Comparison of ENCODE assay signal across 9 cellular contexts in genomic region chr6:107214655-107215054, GRCh38.
"Had no signal": no experiment of that assay in that cellular context is flagged by ENCODE, and none has a peak within 500 bp of the region (broad histone marks: within the 10 kb centered on the region; RNA-seq: fewer than 3 reads in every experiment).

No MANE protein-coding gene starts in this region.

- FAIRE-seq: H1, H54, K562 had no signal

- ATAC-seq: GM23338, K562 had no signal

- H3K4me2 ChIP-seq: GM23338 had no signal

- H2AFZ ChIP-seq: GM23338 had no signal

- DNase-seq: H9, HCEC 1CT, HFFc6, IMR-90, KG1 had no signal

- H3K4me3 ChIP-seq: GM23338, K562 had no signal
